Comparison of ENCODE assay signal across 1 cellular context in genomic region chr20:59032023-59032712, GRCh38.
TF ChIP-seq lines count a peak whose summit lies in the region.

Gene ATP5F1E (minus strand): TSS chr20:59032335. CDS start chr20:59032251, 84 bp downstream.

TF ChIP-seq in HepG2, 621 proteins besides CTCF, POLR2A, EP300 and RAD21 (continued from another document and continues in another):
- TF ChIP-seq, protein P1, sequence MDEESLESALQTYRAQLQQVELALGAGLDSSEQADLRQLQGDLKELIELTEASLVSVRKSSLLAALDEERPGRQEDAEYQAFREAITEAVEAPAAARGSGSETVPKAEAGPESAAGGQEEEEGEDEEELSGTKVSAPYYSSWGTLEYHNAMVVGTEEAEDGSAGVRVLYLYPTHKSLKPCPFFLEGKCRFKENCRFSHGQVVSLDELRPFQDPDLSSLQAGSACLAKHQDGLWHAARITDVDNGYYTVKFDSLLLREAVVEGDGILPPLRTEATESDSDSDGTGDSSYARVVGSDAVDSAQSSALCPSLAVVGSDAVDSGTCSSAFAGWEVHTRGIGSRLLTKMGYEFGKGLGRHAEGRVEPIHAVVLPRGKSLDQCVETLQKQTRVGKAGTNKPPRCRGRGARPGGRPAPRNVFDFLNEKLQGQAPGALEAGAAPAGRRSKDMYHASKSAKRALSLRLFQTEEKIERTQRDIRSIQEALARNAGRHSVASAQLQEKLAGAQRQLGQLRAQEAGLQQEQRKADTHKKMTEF (CRISPR knock-in tag; IDR thresholded peaks at IDR 0.05) = peak; percentile 95
- TF ChIP-seq ZNF296 (CRISPR knock-in tag; conservative IDR thresholded peaks at IDR 0.05) = peak; percentile 89
- TF ChIP-seq, protein P2, sequence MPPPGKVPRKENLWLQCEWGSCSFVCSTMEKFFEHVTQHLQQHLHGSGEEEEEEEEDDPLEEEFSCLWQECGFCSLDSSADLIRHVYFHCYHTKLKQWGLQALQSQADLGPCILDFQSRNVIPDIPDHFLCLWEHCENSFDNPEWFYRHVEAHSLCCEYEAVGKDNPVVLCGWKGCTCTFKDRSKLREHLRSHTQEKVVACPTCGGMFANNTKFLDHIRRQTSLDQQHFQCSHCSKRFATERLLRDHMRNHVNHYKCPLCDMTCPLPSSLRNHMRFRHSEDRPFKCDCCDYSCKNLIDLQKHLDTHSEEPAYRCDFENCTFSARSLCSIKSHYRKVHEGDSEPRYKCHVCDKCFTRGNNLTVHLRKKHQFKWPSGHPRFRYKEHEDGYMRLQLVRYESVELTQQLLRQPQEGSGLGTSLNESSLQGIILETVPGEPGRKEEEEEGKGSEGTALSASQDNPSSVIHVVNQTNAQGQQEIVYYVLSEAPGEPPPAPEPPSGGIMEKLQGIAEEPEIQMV (CRISPR knock-in tag; IDR thresholded peaks at IDR 0.05; ENCODE audit: low read depth) = peak; percentile 25; the same call in 1 of the 2 replicates
- TF ChIP-seq SPEN (CRISPR knock-in tag; IDR thresholded peaks at IDR 0.05; ENCODE audit: low read depth) = peak; percentile 95
- TF ChIP-seq NPAS2 (CRISPR knock-in tag; IDR thresholded peaks at IDR 0.05; ENCODE audit: borderline replicate concordance) = no peak; the same call in 1 of the 2 replicates
- TF ChIP-seq, protein P3, sequence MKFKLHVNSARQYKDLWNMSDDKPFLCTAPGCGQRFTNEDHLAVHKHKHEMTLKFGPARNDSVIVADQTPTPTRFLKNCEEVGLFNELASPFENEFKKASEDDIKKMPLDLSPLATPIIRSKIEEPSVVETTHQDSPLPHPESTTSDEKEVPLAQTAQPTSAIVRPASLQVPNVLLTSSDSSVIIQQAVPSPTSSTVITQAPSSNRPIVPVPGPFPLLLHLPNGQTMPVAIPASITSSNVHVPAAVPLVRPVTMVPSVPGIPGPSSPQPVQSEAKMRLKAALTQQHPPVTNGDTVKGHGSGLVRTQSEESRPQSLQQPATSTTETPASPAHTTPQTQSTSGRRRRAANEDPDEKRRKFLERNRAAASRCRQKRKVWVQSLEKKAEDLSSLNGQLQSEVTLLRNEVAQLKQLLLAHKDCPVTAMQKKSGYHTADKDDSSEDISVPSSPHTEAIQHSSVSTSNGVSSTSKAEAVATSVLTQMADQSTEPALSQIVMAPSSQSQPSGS (CRISPR knock-in tag; IDR thresholded peaks at IDR 0.05) = 0 out of 2 replicates have a peak, but pooled peaks have one; percentile 54
- peak; percentile 89; the same call in 2 of the 3 replicates for TF ChIP-seq MXI1 (IDR thresholded peaks at IDR 0.05; ENCODE audit: borderline replicate concordance, low read depth, low read length)
- TF ChIP-seq ATF7 (IDR thresholded peaks at IDR 0.05) = no peak
- no peak for TF ChIP-seq ATF7 (CRISPR knock-in tag; IDR thresholded peaks at IDR 0.05)
- peak; percentile 88 for TF ChIP-seq ZNF605 (CRISPR knock-in tag; IDR thresholded peaks at IDR 0.05)
- no peak; the same call in 1 of the 2 replicates for TF ChIP-seq HNF4G (IDR thresholded peaks at IDR 0.05; ENCODE audit: borderline replicate concordance, low read depth, low read length)
- TF ChIP-seq HNF4G (CRISPR knock-in tag; IDR thresholded peaks at IDR 0.05; ENCODE audit: borderline replicate concordance, low read depth) = peak; percentile 79; the same call in 1 of the 2 replicates
- peak; percentile 46 for TF ChIP-seq PAXIP1 (CRISPR knock-in tag; conservative IDR thresholded peaks at IDR 0.05)
- peak; percentile 66 for TF ChIP-seq SRY (CRISPR knock-in tag; IDR thresholded peaks at IDR 0.05)
- TF ChIP-seq ZNF446 (CRISPR knock-in tag; IDR thresholded peaks at IDR 0.05) = peak; percentile 96
- peak; percentile 72; the same call in 1 of the 2 replicates for TF ChIP-seq ARID5B (CRISPR knock-in tag; IDR thresholded peaks at IDR 0.05)
- TF ChIP-seq ZC3H13 (CRISPR knock-in tag; IDR thresholded peaks at IDR 0.05) = peak; percentile 97
- peak; percentile 83 for TF ChIP-seq ZNF543 (CRISPR knock-in tag; IDR thresholded peaks at IDR 0.05)
- peak; percentile 93; the same call in 1 of the 2 replicates for TF ChIP-seq SAFB2 (CRISPR knock-in tag; IDR thresholded peaks at IDR 0.05; ENCODE audit: borderline replicate concordance, low read depth)
- peak; percentile 97 for TF ChIP-seq RBM39 (IDR thresholded peaks at IDR 0.05; ENCODE audit: low read depth, low read length, poor library complexity, severe bottlenecking)
- TF ChIP-seq EZH2 (conservative IDR thresholded peaks at IDR 0.05; ENCODE audit: low read depth, low read length) = no peak
- peak; percentile 88; the same call in 1 of the 2 replicates for TF ChIP-seq NR1H2 (CRISPR knock-in tag; IDR thresholded peaks at IDR 0.05; ENCODE audit: borderline replicate concordance, low read depth)
- no peak for TF ChIP-seq FOXA1 (IDR thresholded peaks at IDR 0.05)
- TF ChIP-seq FOXA1 (CRISPR knock-in tag; IDR thresholded peaks at IDR 0.05) = no peak
- TF ChIP-seq ATF5 (CRISPR knock-in tag; IDR thresholded peaks at IDR 0.05; ENCODE audit: low read depth) = peak; percentile 74; the same call in 1 of the 2 replicates
- TF ChIP-seq GATAD2A (CRISPR knock-in tag; IDR thresholded peaks at IDR 0.05) = peak; percentile 67; the same call in 1 of the 2 replicates
- peak; percentile 56; the same call in 1 of the 2 replicates for TF ChIP-seq ZNF12 (CRISPR knock-in tag; IDR thresholded peaks at IDR 0.05)
- 0 out of 2 replicates have a peak, but pooled peaks have one; percentile 78 for TF ChIP-seq PREB (CRISPR knock-in tag; IDR thresholded peaks at IDR 0.05)
- peak; percentile 98 for TF ChIP-seq ZMYM4 (CRISPR knock-in tag; IDR thresholded peaks at IDR 0.05)
- peak; percentile 90; the same call in 1 of the 2 replicates for TF ChIP-seq ZNF30 (CRISPR knock-in tag; IDR thresholded peaks at IDR 0.05)
- TF ChIP-seq ZSCAN30 (CRISPR knock-in tag; IDR thresholded peaks at IDR 0.05) = no peak
- TF ChIP-seq ZNF350 (CRISPR knock-in tag; IDR thresholded peaks at IDR 0.05; ENCODE audit: borderline replicate concordance, low read depth) = peak; percentile 98
- TF ChIP-seq, protein P4, sequence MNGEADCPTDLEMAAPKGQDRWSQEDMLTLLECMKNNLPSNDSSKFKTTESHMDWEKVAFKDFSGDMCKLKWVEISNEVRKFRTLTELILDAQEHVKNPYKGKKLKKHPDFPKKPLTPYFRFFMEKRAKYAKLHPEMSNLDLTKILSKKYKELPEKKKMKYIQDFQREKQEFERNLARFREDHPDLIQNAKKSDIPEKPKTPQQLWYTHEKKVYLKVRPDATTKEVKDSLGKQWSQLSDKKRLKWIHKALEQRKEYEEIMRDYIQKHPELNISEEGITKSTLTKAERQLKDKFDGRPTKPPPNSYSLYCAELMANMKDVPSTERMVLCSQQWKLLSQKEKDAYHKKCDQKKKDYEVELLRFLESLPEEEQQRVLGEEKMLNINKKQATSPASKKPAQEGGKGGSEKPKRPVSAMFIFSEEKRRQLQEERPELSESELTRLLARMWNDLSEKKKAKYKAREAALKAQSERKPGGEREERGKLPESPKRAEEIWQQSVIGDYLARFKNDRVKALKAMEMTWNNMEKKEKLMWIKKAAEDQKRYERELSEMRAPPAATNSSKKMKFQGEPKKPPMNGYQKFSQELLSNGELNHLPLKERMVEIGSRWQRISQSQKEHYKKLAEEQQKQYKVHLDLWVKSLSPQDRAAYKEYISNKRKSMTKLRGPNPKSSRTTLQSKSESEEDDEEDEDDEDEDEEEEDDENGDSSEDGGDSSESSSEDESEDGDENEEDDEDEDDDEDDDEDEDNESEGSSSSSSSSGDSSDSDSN (CRISPR knock-in tag; IDR thresholded peaks at IDR 0.05) = peak; percentile 91
- peak; percentile 87 for TF ChIP-seq FOXC1 (CRISPR knock-in tag; IDR thresholded peaks at IDR 0.05; ENCODE audit: borderline replicate concordance)
- TF ChIP-seq, protein P5, sequence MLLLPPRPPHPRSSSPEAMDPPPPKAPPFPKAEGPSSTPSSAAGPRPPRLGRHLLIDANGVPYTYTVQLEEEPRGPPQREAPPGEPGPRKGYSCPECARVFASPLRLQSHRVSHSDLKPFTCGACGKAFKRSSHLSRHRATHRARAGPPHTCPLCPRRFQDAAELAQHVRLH (CRISPR knock-in tag; IDR thresholded peaks at IDR 0.05; ENCODE audit: borderline replicate concordance, low read depth) = peak; percentile 89
- peak; percentile 96 for TF ChIP-seq ELF4 (CRISPR knock-in tag; IDR thresholded peaks at IDR 0.05; ENCODE audit: borderline replicate concordance)
- no peak for TF ChIP-seq ZNF850 (CRISPR knock-in tag; conservative IDR thresholded peaks at IDR 0.05)
- no peak for TF ChIP-seq ZNF224 (CRISPR knock-in tag; IDR thresholded peaks at IDR 0.05)
- peak; percentile 78; the same call in 1 of the 2 replicates for TF ChIP-seq ZNF841 (CRISPR knock-in tag; IDR thresholded peaks at IDR 0.05; ENCODE audit: borderline replicate concordance)
- peak; percentile 96; the same call in 1 of the 2 replicates for TF ChIP-seq NFIB (CRISPR knock-in tag; IDR thresholded peaks at IDR 0.05; ENCODE audit: borderline replicate concordance)
- peak; percentile 93 for TF ChIP-seq ZNF468 (CRISPR knock-in tag; IDR thresholded peaks at IDR 0.05)
- TF ChIP-seq CBX5 (CRISPR knock-in tag; IDR thresholded peaks at IDR 0.05; ENCODE audit: borderline replicate concordance) = peak; percentile 64
- TF ChIP-seq ZNF530 (CRISPR knock-in tag; IDR thresholded peaks at IDR 0.05; ENCODE audit: low read depth) = peak; percentile 83
- peak; percentile 97 for TF ChIP-seq RFXAP (CRISPR knock-in tag; IDR thresholded peaks at IDR 0.05; ENCODE audit: borderline replicate concordance)
- no peak for TF ChIP-seq SMC3 (IDR thresholded peaks at IDR 0.05; ENCODE audit: low read length)
- TF ChIP-seq BRD4 (CRISPR knock-in tag; IDR thresholded peaks at IDR 0.05) = peak; percentile 97
- TF ChIP-seq, protein P6, sequence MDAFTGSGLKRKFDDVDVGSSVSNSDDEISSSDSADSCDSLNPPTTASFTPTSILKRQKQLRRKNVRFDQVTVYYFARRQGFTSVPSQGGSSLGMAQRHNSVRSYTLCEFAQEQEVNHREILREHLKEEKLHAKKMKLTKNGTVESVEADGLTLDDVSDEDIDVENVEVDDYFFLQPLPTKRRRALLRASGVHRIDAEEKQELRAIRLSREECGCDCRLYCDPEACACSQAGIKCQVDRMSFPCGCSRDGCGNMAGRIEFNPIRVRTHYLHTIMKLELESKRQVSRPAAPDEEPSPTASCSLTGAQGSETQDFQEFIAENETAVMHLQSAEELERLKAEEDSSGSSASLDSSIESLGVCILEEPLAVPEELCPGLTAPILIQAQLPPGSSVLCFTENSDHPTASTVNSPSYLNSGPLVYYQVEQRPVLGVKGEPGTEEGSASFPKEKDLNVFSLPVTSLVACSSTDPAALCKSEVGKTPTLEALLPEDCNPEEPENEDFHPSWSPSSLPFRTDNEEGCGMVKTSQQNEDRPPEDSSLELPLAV (CRISPR knock-in tag; conservative IDR thresholded peaks at IDR 0.05; ENCODE audit: low read depth) = no peak; the same call in 1 of the 2 replicates
